ENCODE assay signal across 27 cellular contexts in the genomic region with DNA sequence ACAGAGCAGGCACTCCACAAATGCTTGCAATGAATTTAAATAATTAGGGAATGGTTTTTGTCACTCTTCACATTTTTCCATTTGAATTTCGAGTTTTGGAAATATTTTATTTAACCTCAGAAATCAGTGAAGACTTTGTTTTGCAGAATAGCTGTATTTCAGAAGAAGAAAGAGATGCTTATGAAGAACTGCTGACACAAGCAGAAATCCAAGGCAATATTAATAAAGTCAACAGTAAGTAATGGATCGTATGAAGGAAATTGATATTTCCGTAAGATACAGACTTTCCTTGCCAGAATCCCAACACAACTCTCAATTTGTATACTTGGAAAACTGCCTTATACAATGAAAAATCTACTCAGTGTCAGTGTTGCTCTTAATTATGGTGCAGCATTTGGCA. TPM values are rescaled to one million over a fixed set of nuclear protein-coding genes. Genes with fewer than 3 reads are reported as not detected.
"Had no signal": no experiment of that assay in that cellular context is flagged by ENCODE, and none has a peak within 500 bp of the region (broad histone marks: within the 10 kb centered on the region; RNA-seq: fewer than 3 reads in every experiment).

No MANE protein-coding gene starts in this region.

- H3K9me3 ChIP-seq: left lung, lower lobe of right lung, ovary, right atrium auricular region, stomach, testis, thyroid gland, transverse colon, upper lobe of left lung, vagina had no signal

- H3K27ac Mint-ChIP-seq: progenitor cell of endocrine pancreas; stimulated activated naive B cell treated with anti-CD40 and anti-IgM and Interleukin-4, amounts not matched to agents 10 μg/mL and 1 μg/mL and 100 μg/mL, for 72 hours had no signal

- H3K4me1 ChIP-seq: left lung, lower lobe of right lung, right atrium auricular region, stomach, testis, thyroid gland, transverse colon, upper lobe of left lung, vagina had no signal

- H3K27ac ChIP-seq: left lung, lower lobe of right lung, ovary, right atrium auricular region, skin epidermis, stomach, testis, thyroid gland, transverse colon, upper lobe of left lung, vagina had no signal

- FAIRE-seq: islet of Langerhans, kidney had no signal

- DNase-seq: hippocampal formation; kidney; left colon; left lung; lower lobe of right lung; mammary epithelial cell; mesenchymal stem cell; naive thymus-derived CD8-positive, alpha-beta T cell; ovary; stimulated activated CD4-positive, alpha-beta T cell treated with anti-CD3 and anti-CD28 coated beads, Interleukin-12 subunit alpha, Interleukin-12 subunit beta, amount 100 ng/mL, for 4 hours; stimulated activated CD4-positive, alpha-beta T cell treated with anti-CD3 and anti-CD28 coated beads, Interleukin-15, amount 100 ng/mL, for 24 hours; stimulated activated CD4-positive, alpha-beta T cell treated with anti-CD3 and anti-CD28 coated beads, Interleukin-2, amount 100 ng/mL, for 24 hours; stimulated activated CD4-positive, alpha-beta T cell treated with anti-CD3 and anti-CD28 coated beads, Interleukin-4, amount 100 ng/mL, for 1 hour; stimulated activated naive B cell treated with anti-CD40 and anti-IgM and Interleukin-4, amounts not matched to agents 10 μg/mL and 1 μg/mL and 100 μg/mL, for 72 hours; stimulated activated naive CD8-positive, alpha-beta T cell treated with anti-CD3 and anti-CD28 coated beads, Interleukin-15, Interleukin-2, amounts not matched to agents 100 U/mL and 50 U/mL, for 24 hours; stomach; testis; thyroid gland; transverse colon; upper lobe of left lung had no signal

- H3K4me3 Mint-ChIP-seq: naive thymus-derived CD8-positive, alpha-beta T cell; stimulated activated naive B cell treated with anti-CD40 and anti-IgM and Interleukin-4, amounts not matched to agents 10 μg/mL and 1 μg/mL and 100 μg/mL, for 72 hours had no signal

- H3K27me3 Mint-ChIP-seq: naive thymus-derived CD8-positive, alpha-beta T cell; progenitor cell of endocrine pancreas; stimulated activated naive B cell treated with anti-CD40 and anti-IgM and Interleukin-4, amounts not matched to agents 10 μg/mL and 1 μg/mL and 100 μg/mL, for 72 hours had no signal

- H3K27me3 ChIP-seq: left lung, ovary, right atrium auricular region, stomach, testis, thyroid gland, transverse colon, upper lobe of left lung, vagina had no signal

- H3K4me3 ChIP-seq: left lung, lower lobe of right lung, ovary, right atrium auricular region, skin epidermis, stomach, testis, thyroid gland, transverse colon, upper lobe of left lung, vagina had no signal

- ATAC-seq: left colon; left lung; lower lobe of right lung; naive thymus-derived CD8-positive, alpha-beta T cell; sciatic nerve; stimulated activated naive B cell treated with anti-CD40 and anti-IgM and Interleukin-4, amounts not matched to agents 10 μg/mL and 1 μg/mL and 100 μg/mL, for 72 hours; stimulated activated naive CD8-positive, alpha-beta T cell treated with anti-CD3 and anti-CD28 coated beads, Interleukin-15, Interleukin-2, amounts not matched to agents 100 U/mL and 50 U/mL, for 24 hours had no signal

- H3K36me3 ChIP-seq: lower lobe of right lung, ovary, right atrium auricular region, thyroid gland, transverse colon, vagina had no signal

- H3K9me3 Mint-ChIP-seq: naive thymus-derived CD8-positive, alpha-beta T cell; stimulated activated naive B cell treated with anti-CD40 and anti-IgM and Interleukin-4, amounts not matched to agents 10 μg/mL and 1 μg/mL and 100 μg/mL, for 72 hours had no signal

RNA-seq across cellular contexts. Expression of a gene that starts 30.5 kb away (rescaled TPM):
- total RNA-seq: lower lobe of right lung; naive thymus-derived CD8-positive, alpha-beta T cell; progenitor cell of endocrine pancreas; testis; vagina had no signal
- polyA plus RNA-seq: neural cell had no signal
